Comparison of ENCODE assay signal across 1 cellular context in genomic region chr4:55258152-55258863, GRCh38.
TF ChIP-seq lines count a peak whose summit lies in the region.

No MANE protein-coding gene starts in this region.

TF ChIP-seq in K562, 482 proteins besides CTCF, POLR2A, EP300 and RAD21 (continued from another document):
- TF ChIP-seq CBFA2T3 (IDR thresholded peaks at IDR 0.05): 0 out of 2 replicates have a peak, but pooled peaks have one; percentile 21
- peak; percentile 39; the same call in 1 of the 2 replicates for TF ChIP-seq PKNOX1 (IDR thresholded peaks at IDR 0.05)
